Comparison of ENCODE assay signal across 8 cellular contexts in genomic region chr3:128875556-128876120, GRCh38. TPM values are rescaled to one million over a fixed set of nuclear protein-coding genes. Genes with fewer than 3 reads are reported as not detected.
DNase-seq lines count a peak whose midpoint lies in the region; TF ChIP-seq lines count a peak whose summit lies in the region.

No MANE protein-coding gene starts in this region.

- H3K4me3 ChIP-seq in spleen, result no peak overlapping the region

- 38 to 48% (median 43%) methylated on average over 12 of the region's 12 CpGs for WGBS in spleen, 5 donors

- peaks cover 14 to 49% (median 36%) of the 10 kb centered on the region in 6 donors for H3K4me1 ChIP-seq in spleen

- DNase-seq in NCI-H2196 (lab: John Stamatoyannopoulos, UW; ENCODE audit: unreplicated experiment) (peak; percentile 45), NCI-H2196 treated with DMSO at 0.1 percent for 48 hours (lab: John Stamatoyannopoulos, UW; ENCODE audit: unreplicated experiment) (no peak), NCI-H460 (ENCODE audit: extremely low read depth, low read depth) (peak; percentile 15), fibroblast of peridontal ligament (ENCODE audit: extremely low read depth) (peak; percentile 3), spleen (peak; percentile 78), midbrain (lab: John Stamatoyannopoulos, UW) (no peak), OCI-M2 (lab: John Stamatoyannopoulos, UW; ENCODE audit: unreplicated experiment) (no peak)
- peak; percentile 31 for DNase-seq in activated CD8-positive, alpha-beta memory T cell treated with anti-CD3 and anti-CD28 coated beads, Interleukin-2, amount 50 U/mL, for 1 hour (ENCODE audit: extremely low read depth)

- H3K9me3 ChIP-seq in spleen, result no peaks in the 10 kb centered on the region

- no peak for TF ChIP-seq POLR2A in spleen (IDR thresholded peaks at IDR 0.05)

- peak in 10 of 11 experiments; percentile 17 to 70 (median 46) for TF ChIP-seq CTCF in spleen (IDR thresholded peaks at IDR 0.05 in 8 of 11, conservative IDR thresholded peaks at IDR 0.05 in 3 of 11)

- intact Hi-C loops in spleen (cut with DNase I; ENCODE audit: low total_unique reads), result no loop called here

- H3K36me3 ChIP-seq in spleen, result no peaks in the 10 kb centered on the region

- H3K27ac ChIP-seq in spleen, result no peak overlapping the region

- H3K27me3 ChIP-seq in spleen (replicated peaks in 1 of 7), result no peaks in the 10 kb centered on the region

RNA-seq across cellular contexts. Expression of gene ACAD9, which starts 3.8 kb away (rescaled TPM):
- 14.8 and 20.0 TPM in 2 replicates for total RNA-seq in NCI-H460 (2014; rRNA removed; shearing (Covaris generic))
- 47.4 and 50.1 TPM in 2 replicates for polyA plus RNA-seq in NCI-H460 (2014; cell fraction: nucleus; rRNA removed)
- 10 to 100 TPM; 39.6 to 52.8 (median 49.2) TPM for total RNA-seq in spleen
- polyA plus RNA-seq in spleen, result 10 to 100 TPM; 18.8 to 31.9 (median 25.0) TPM

Comparison
In these comparisons a context has a peak if more than half of its experiments do, and no peak if none do; other contexts are left out.
1. DNase-seq: peak in NCI-H2196 (single experiment), NCI-H460 (single experiment), activated CD8-positive, alpha-beta memory T cell treated with anti-CD3 and anti-CD28 coated beads, Interleukin-2, amount 50 U/mL, for 1 hour (single experiment), fibroblast of peridontal ligament (single experiment) and spleen (single experiment); none in NCI-H2196 treated with DMSO at 0.1 percent for 48 hours (single experiment), midbrain (single experiment) and OCI-M2 (single experiment).